Comparison of ENCODE assay signal across 9 cellular contexts in genomic region chrX:67544281-67544680, GRCh38. TPM values are rescaled to one million over a fixed set of nuclear protein-coding genes. Genes with fewer than 3 reads are reported as not detected.
DNase-seq lines count a peak whose midpoint lies in the region; ATAC-seq and TF ChIP-seq lines count a peak whose summit lies in the region.
"Had no signal": no experiment of that assay in that cellular context is flagged by ENCODE, and none has a peak within 500 bp of the region (broad histone marks: within the 10 kb centered on the region; RNA-seq: fewer than 3 reads in every experiment).

No MANE protein-coding gene starts in this region.

- no peak for TF ChIP-seq POLR2A in body of pancreas (IDR thresholded peaks at IDR 0.05)

- DNase-seq in body of pancreas, result peak in 3 of 4 donors; percentile 9 to 19 (median 13)
- DNase-seq in iPS-NIHi7 (ENCODE audit: extremely low spot score), result peak; percentile 14
- DNase-seq in NCI-H128 (lab: John Stamatoyannopoulos, UW; ENCODE audit: unreplicated experiment), result no peak
- DNase-seq in NCI-H526 treated with DMSO at 0.1 percent for 48 hours (lab: John Stamatoyannopoulos, UW), result no peak
- DNase-seq: activated effector memory CD4-positive, alpha-beta T cell treated with Interleukin-2 at 50 U/mL for 16 hours; NCI-H69 had no signal

- no peaks in the 10 kb centered on the region for H3K36me3 ChIP-seq in HUES64 (ENCODE audit: insufficient read depth, low read length)
- no peaks in the 10 kb centered on the region for H3K36me3 ChIP-seq in body of pancreas (replicated peaks in 1 of 2; ENCODE audit: insufficient read depth in 1 of 2, low read depth in 2 of 2)
- no peaks in the 10 kb centered on the region for H3K36me3 ChIP-seq in subcutaneous abdominal adipose tissue (ENCODE audit: control insufficient read depth in 5 of 5, insufficient read depth in 5 of 5, low read length in 5 of 5)

- H3K4me1 ChIP-seq in HUES64 (ENCODE audit: insufficient read depth, low read length) (peaks cover 8% of the 10 kb centered on the region; the same call in 1 of the 2 replicates), body of pancreas (peaks cover 17% of the 10 kb centered on the region), subcutaneous abdominal adipose tissue (ENCODE audit: control insufficient read depth in 5 of 5, insufficient read depth in 5 of 5, low read length in 5 of 5) (peaks cover 0 to 27% (median 12%) of the 10 kb centered on the region in 5 donors)

- H3K27ac ChIP-seq in HUES64 (ENCODE audit: low read depth, low read length), result peak overlapping the region; percentile 84; the same call in 1 of the 2 replicates
- H3K27ac ChIP-seq in body of pancreas, result peak overlapping the region in 2 of 4 donors; percentile 21 to 28
- peak overlapping the region; percentile 29 for H3K27ac ChIP-seq in subcutaneous abdominal adipose tissue (ENCODE audit: low read depth, low read length)

- H3K27me3 ChIP-seq in HUES64 (ENCODE audit: insufficient read depth, low read length) (peaks cover 20% of the 10 kb centered on the region), body of pancreas (no peaks in the 10 kb centered on the region), subcutaneous abdominal adipose tissue (ENCODE audit: control insufficient read depth in 5 of 5, insufficient read depth in 4 of 5, low read length in 5 of 5) (peaks cover 0 to 22% (median 11%) of the 10 kb centered on the region in 5 donors)

- intact Hi-C loops in body of pancreas (cut with DNase I), result no loop called here

- 0% methylated on average over 12 of the region's 21 CpGs for whole genome bisulfite sequencing in HUES64
- WGBS in body of pancreas, 2 donors, result 0% methylated on average over 6 to 7 of the region's 21 CpGs

- H3K9ac ChIP-seq in HUES64 (ENCODE audit: low read depth, low read length) (peak overlapping the region; percentile 81), subcutaneous abdominal adipose tissue (ENCODE audit: low read length in 5 of 5) (peak overlapping the region in 2 of 5 donors; percentile 2 to 51)

- ATAC-seq in body of pancreas, result peak; percentile 31
- no peak for ATAC-seq in HG03039 (IDR thresholded peaks at IDR 0.05; ENCODE audit: unreplicated experiment)

- no peaks in the 10 kb centered on the region for H3K9me3 ChIP-seq in HUES64 (ENCODE audit: insufficient read depth, low read depth, low read length)
- H3K9me3 ChIP-seq in body of pancreas, result no peaks in the 10 kb centered on the region
- H3K9me3 ChIP-seq in subcutaneous abdominal adipose tissue (ENCODE audit: control insufficient read depth in 5 of 5, low read length in 5 of 5), result peaks cover 0 to 10% (median 0%) of the 10 kb centered on the region in 5 donors

- TF ChIP-seq CTCF in body of pancreas (IDR thresholded peaks at IDR 0.05), result no peak

- peak overlapping the region; percentile 72 for H3K4me3 ChIP-seq in HUES64 (ENCODE audit: low read length)
- no peak overlapping the region for H3K4me3 ChIP-seq in body of pancreas
- H3K4me3 ChIP-seq in subcutaneous abdominal adipose tissue (ENCODE audit: low read depth in 1 of 5, low read length in 5 of 5), result peak overlapping the region; percentile 62 to 80 (median 69)

RNA-seq across cellular contexts. Expression of gene AR, which starts 0.5 kb away (rescaled TPM):
- polyA plus RNA-seq in HUES64 (2013, experiment 1 of 2), result 3.4 TPM
- polyA plus RNA-seq in HUES64 (2013, experiment 2 of 2), result 3.2 TPM
- 1 to 10 TPM; 2.9 to 8.2 TPM for total RNA-seq in body of pancreas

Comparison
In these comparisons a context has a peak if more than half of its experiments do, and no peak if none do; other contexts are left out.
1. H3K4me3 ChIP-seq: peak in HUES64 (single experiment) and subcutaneous abdominal adipose tissue (5 of 5); none in body of pancreas (0 of 2).
2. DNase-seq: peak in body of pancreas (3 of 4) and iPS-NIHi7 (single experiment); none in NCI-H128 (single experiment) and NCI-H526 treated with DMSO at 0.1 percent for 48 hours (single experiment).